ENCODE assay signal across 34 cellular contexts in genomic region chr9:120030847-120031246, GRCh38.
"Had no signal": no experiment of that assay in that cellular context is flagged by ENCODE, and none has a peak within 500 bp of the region (broad histone marks: within the 10 kb centered on the region; RNA-seq: fewer than 3 reads in every experiment).

No MANE protein-coding gene starts in this region.

- H3K27ac ChIP-seq: adrenal gland, body of pancreas, epithelial cell of prostate, esophagus squamous epithelium, gastroesophageal sphincter, heart right ventricle, WERI-Rb-1 had no signal

- H3K27ac Mint-ChIP-seq: activated B cell treated with CpG ODN at 0.5 μM for 24 hours; activated CD4-positive, alpha-beta memory T cell treated with anti-CD3 and anti-CD28 coated beads for 36 hours; activated CD8-positive, alpha-beta memory T cell treated with anti-CD3 and anti-CD28 coated beads, Interleukin-2, amount 10 ng/mL, durations not matched to agents 7 days and 5 days; activated CD8-positive, alpha-beta T cell treated with anti-CD3 and anti-CD28 coated beads, Interleukin-2, amount 10 ng/mL, durations not matched to agents 7 days and 5 days; activated naive CD4-positive, alpha-beta T cell treated with anti-CD3 and anti-CD28 coated beads for 36 hours; activated naive CD4-positive, alpha-beta T cell treated with anti-CD3 and anti-CD28 coated beads, Interleukin-2, amount 50 U/mL, for 24 hours; activated naive CD8-positive, alpha-beta T cell treated with anti-CD3 and anti-CD28 coated beads for 36 hours; activated naive CD8-positive, alpha-beta T cell treated with anti-CD3 and anti-CD28 coated beads, Interleukin-2, amount 50 U/mL, for 24 hours; activated T-helper 1 cell treated with anti-CD3 and anti-CD28 coated beads, Interleukin-12 subunit alpha, Interleukin-12 subunit beta, Interleukin-2, Interleukin-4 antibody, amounts not matched to agents 30 ng/mL and 10 ng/mL and 1 ng/mL, durations not matched to agents 14 hours and 24 hours and 36 hours; activated T-helper 2 cell treated with anti-CD3 and anti-CD28 coated beads, Interferon-gamma antibody, Interleukin-2, Interleukin-4, amounts not matched to agents 10 μg/mL and 5 μg/mL and 100 μg/mL, durations not matched to agents 14 hours and 24 hours and 36 hours; T-helper 17 cell; T-helper 2 cell treated with Interferon-gamma antibody and Interleukin-4, amounts not matched to agents 5 μg/mL and 100 μg/mL, for 36 hours had no signal

- H3K9me3 ChIP-seq: adrenal gland, body of pancreas, esophagus squamous epithelium, gastroesophageal sphincter, heart right ventricle had no signal

- H3K9me3 Mint-ChIP-seq: activated CD4-positive, alpha-beta memory T cell treated with anti-CD3 and anti-CD28 coated beads for 36 hours; activated naive CD4-positive, alpha-beta T cell treated with anti-CD3 and anti-CD28 coated beads for 36 hours; activated naive CD4-positive, alpha-beta T cell treated with anti-CD3 and anti-CD28 coated beads, Interleukin-2, amount 50 U/mL, for 24 hours; activated naive CD8-positive, alpha-beta T cell treated with anti-CD3 and anti-CD28 coated beads for 36 hours; activated naive CD8-positive, alpha-beta T cell treated with anti-CD3 and anti-CD28 coated beads, Interleukin-2, amount 50 U/mL, for 24 hours; activated T-helper 1 cell treated with anti-CD3 and anti-CD28 coated beads, Interleukin-12 subunit alpha, Interleukin-12 subunit beta, Interleukin-2, Interleukin-4 antibody, amounts not matched to agents 30 ng/mL and 10 ng/mL and 1 ng/mL, durations not matched to agents 14 hours and 24 hours and 36 hours; activated T-helper 2 cell treated with anti-CD3 and anti-CD28 coated beads, Interferon-gamma antibody, Interleukin-2, Interleukin-4, amounts not matched to agents 10 μg/mL and 5 μg/mL and 100 μg/mL, durations not matched to agents 14 hours and 24 hours and 36 hours; T-helper 2 cell treated with Interferon-gamma antibody and Interleukin-4, amounts not matched to agents 5 μg/mL and 100 μg/mL, for 36 hours had no signal

- H3K4me3 Mint-ChIP-seq: activated B cell treated with CpG ODN at 0.5 μM for 24 hours; activated CD4-positive, alpha-beta memory T cell treated with anti-CD3 and anti-CD28 coated beads for 36 hours; activated CD8-positive, alpha-beta memory T cell treated with anti-CD3 and anti-CD28 coated beads, Interleukin-2, amount 10 ng/mL, durations not matched to agents 7 days and 5 days; activated CD8-positive, alpha-beta T cell treated with anti-CD3 and anti-CD28 coated beads, Interleukin-2, amount 10 ng/mL, durations not matched to agents 7 days and 5 days; activated naive CD4-positive, alpha-beta T cell treated with anti-CD3 and anti-CD28 coated beads for 36 hours; activated naive CD4-positive, alpha-beta T cell treated with anti-CD3 and anti-CD28 coated beads, Interleukin-2, amount 50 U/mL, for 24 hours; activated naive CD8-positive, alpha-beta T cell treated with anti-CD3 and anti-CD28 coated beads for 36 hours; activated naive CD8-positive, alpha-beta T cell treated with anti-CD3 and anti-CD28 coated beads, Interleukin-2, amount 50 U/mL, for 24 hours; activated T-helper 1 cell treated with anti-CD3 and anti-CD28 coated beads, Interleukin-12 subunit alpha, Interleukin-12 subunit beta, Interleukin-2, Interleukin-4 antibody, amounts not matched to agents 30 ng/mL and 10 ng/mL and 1 ng/mL, durations not matched to agents 14 hours and 24 hours and 36 hours; T-helper 17 cell; T-helper 2 cell treated with Interferon-gamma antibody and Interleukin-4, amounts not matched to agents 5 μg/mL and 100 μg/mL, for 36 hours had no signal

- H3K27me3 Mint-ChIP-seq: activated CD4-positive, alpha-beta memory T cell treated with anti-CD3 and anti-CD28 coated beads for 36 hours; activated CD8-positive, alpha-beta memory T cell treated with anti-CD3 and anti-CD28 coated beads, Interleukin-2, amount 10 ng/mL, durations not matched to agents 7 days and 5 days; activated naive CD8-positive, alpha-beta T cell treated with anti-CD3 and anti-CD28 coated beads, Interleukin-2, amount 50 U/mL, for 24 hours; T-helper 17 cell had no signal

- H3K36me3 ChIP-seq: adrenal gland, esophagus squamous epithelium, gastroesophageal sphincter, heart right ventricle, WERI-Rb-1 had no signal

- H3K36me3 Mint-ChIP-seq: activated CD4-positive, alpha-beta memory T cell treated with anti-CD3 and anti-CD28 coated beads for 36 hours; activated CD8-positive, alpha-beta memory T cell treated with anti-CD3 and anti-CD28 coated beads, Interleukin-2, amount 10 ng/mL, durations not matched to agents 7 days and 5 days; activated naive CD4-positive, alpha-beta T cell treated with anti-CD3 and anti-CD28 coated beads, Interleukin-2, amount 50 U/mL, for 24 hours; activated naive CD8-positive, alpha-beta T cell treated with anti-CD3 and anti-CD28 coated beads for 36 hours had no signal

- H3K4me3 ChIP-seq: adrenal gland, body of pancreas, esophagus squamous epithelium, gastroesophageal sphincter, heart right ventricle had no signal

- H3K27me3 ChIP-seq: adrenal gland, body of pancreas, esophagus squamous epithelium, gastroesophageal sphincter had no signal

- DNase-seq: activated B cell treated with CpG ODN at 0.5 μM for 24 hours; activated CD4-positive, alpha-beta memory T cell treated with anti-CD3 and anti-CD28 coated beads for 36 hours; activated CD4-positive, alpha-beta T cell treated with anti-CD3 and anti-CD28 coated beads for 48 hours; activated CD8-positive, alpha-beta memory T cell treated with anti-CD3 and anti-CD28 coated beads, Interleukin-2, amount 10 ng/mL, durations not matched to agents 7 days and 5 days; activated CD8-positive, alpha-beta memory T cell treated with anti-CD3 and anti-CD28 coated beads, Interleukin-2, amount 50 U/mL, for 4 hours; activated CD8-positive, alpha-beta T cell treated with anti-CD3 and anti-CD28 coated beads, Interleukin-2, amount 10 ng/mL, durations not matched to agents 7 days and 5 days; activated effector memory CD4-positive, alpha-beta T cell treated with anti-CD3 and anti-CD28 coated beads, Interleukin-2, amount 50 U/mL, for 16 hours; activated naive CD4-positive, alpha-beta T cell treated with anti-CD3 and anti-CD28 coated beads for 36 hours; activated naive CD8-positive, alpha-beta T cell treated with anti-CD3 and anti-CD28 coated beads for 36 hours; activated naive CD8-positive, alpha-beta T cell treated with anti-CD3 and anti-CD28 coated beads, Interleukin-2, amount 50 U/mL, for 24 hours; activated T-cell treated with anti-CD3 and anti-CD28 coated beads, Interleukin-2, amount 50 U/mL, for 1 hour; activated T-cell treated with anti-CD3 and anti-CD28 coated beads, Interleukin-2, amount 50 U/mL, for 48 hours; adrenal gland; amygdala; aorta; body of pancreas; caudate nucleus; cortex of kidney; dermis blood vessel endothelial cell; effector CD4-positive, alpha-beta T cell; esophagus squamous epithelium; foreskin melanocyte; heart right ventricle; T-helper 1 cell; T-helper 17 cell; T1000; WERI-Rb-1 had no signal

- H3K4me1 ChIP-seq: adrenal gland, body of pancreas, esophagus squamous epithelium, gastroesophageal sphincter, heart right ventricle had no signal

- ATAC-seq: activated CD4-positive, CD25-positive, alpha-beta regulatory T cell treated with anti-CD3 and anti-CD28 coated beads, Interleukin-2, amount 50 U/mL, for 24 hours; activated CD8-positive, alpha-beta memory T cell treated with anti-CD3 and anti-CD28 coated beads, Interleukin-2, amount 10 ng/mL, durations not matched to agents 7 days and 5 days; activated CD8-positive, alpha-beta T cell treated with anti-CD3 and anti-CD28 coated beads, Interleukin-2, amount 10 ng/mL, durations not matched to agents 7 days and 5 days; activated naive CD8-positive, alpha-beta T cell treated with anti-CD3 and anti-CD28 coated beads, Interleukin-2, amount 50 U/mL, for 24 hours; body of pancreas; gastroesophageal sphincter; heart right ventricle; T-helper 17 cell had no signal

- H3K4me1 Mint-ChIP-seq: activated B cell treated with CpG ODN at 0.5 μM for 24 hours; activated CD8-positive, alpha-beta memory T cell treated with anti-CD3 and anti-CD28 coated beads, Interleukin-2, amount 10 ng/mL, durations not matched to agents 7 days and 5 days; activated naive CD4-positive, alpha-beta T cell treated with anti-CD3 and anti-CD28 coated beads, Interleukin-2, amount 50 U/mL, for 24 hours; activated naive CD8-positive, alpha-beta T cell treated with anti-CD3 and anti-CD28 coated beads for 36 hours; activated naive CD8-positive, alpha-beta T cell treated with anti-CD3 and anti-CD28 coated beads, Interleukin-2, amount 50 U/mL, for 24 hours; T-helper 17 cell had no signal
